In the genomic region with DNA sequence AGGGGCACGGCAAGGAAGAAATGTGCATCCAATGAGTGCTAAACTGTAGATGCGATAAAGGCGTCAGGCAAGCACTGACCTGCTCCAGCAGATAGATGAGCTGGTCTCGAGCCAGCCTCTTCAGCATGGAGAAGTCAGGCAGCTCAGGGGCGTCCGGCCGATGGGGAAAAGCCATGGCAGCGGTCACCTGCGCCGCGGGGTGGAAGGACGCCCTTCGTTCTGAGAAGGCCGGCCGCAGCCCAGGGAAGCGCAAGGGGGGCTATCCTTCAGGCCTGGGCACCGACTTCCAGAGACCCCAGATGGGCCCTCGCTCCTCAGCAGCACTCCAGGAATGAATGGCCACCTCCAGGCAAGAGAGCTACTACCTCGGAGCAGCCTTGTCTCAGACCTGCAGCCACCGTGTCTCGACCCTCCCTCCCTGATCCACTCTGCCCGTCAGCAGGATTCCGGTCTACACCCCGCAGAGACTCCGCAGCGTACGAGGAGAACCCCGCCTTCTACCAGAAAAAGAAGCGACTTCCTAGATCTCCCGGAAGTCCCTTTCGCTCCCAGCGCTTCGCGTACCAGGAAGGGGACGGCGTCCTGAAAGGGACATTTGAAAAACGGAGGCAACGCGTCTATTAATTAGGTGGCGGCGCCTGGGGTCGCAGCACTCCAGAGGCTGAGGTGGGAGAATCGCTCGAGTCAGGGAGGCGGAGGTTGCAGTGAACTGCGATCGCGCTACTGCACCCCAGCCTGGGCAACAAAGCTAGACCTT, we compare ENCODE assay signal across 8 cellular contexts. TPM values are rescaled to one million over a fixed set of nuclear protein-coding genes. Genes with fewer than 3 reads are reported as not detected.
DNase-seq lines count a peak whose midpoint lies in the region; ATAC-seq and TF ChIP-seq lines count a peak whose summit lies in the region.

A gene (minus strand): TSS at position 520 of the 757 bp plus-strand sequence. CDS start 345 bp downstream, at position 175.

- H3K4me2 ChIP-seq in Karpas-422 (ENCODE audit: low read depth, low read length, poor library complexity, severe bottlenecking): peak within 1 kb of the TSS; percentile 98

- H3K9me3 ChIP-seq in Karpas-422 (ENCODE audit: low read length): no peaks in the 10 kb centered on the region

- TF ChIP-seq CTCF in fibroblast of mammary gland (conservative IDR thresholded peaks at IDR 0.05; ENCODE audit: control insufficient read depth, insufficient read depth, low read depth, low read length): no peak

- peak within 1 kb of the TSS; percentile 80 for H2AFZ ChIP-seq in Karpas-422 (ENCODE audit: low read length)

- DNase-seq in DMS114 treated with DMSO at 0.1 percent for 48 hours (lab: John Stamatoyannopoulos, UW; ENCODE audit: unreplicated experiment) (peak; percentile 88), Karpas-422 (peak; percentile 91), RPMI7951 (ENCODE audit: low read depth) (peak; percentile 90), fibroblast of mammary gland (ENCODE audit: low read depth) (peak; percentile 84)
- DNase-seq in activated T-helper 1 cell treated with anti-CD3 and anti-CD28 coated beads, Interleukin-12 subunit alpha, Interleukin-12 subunit beta, Interleukin-2, Interleukin-4 antibody, amounts not matched to agents 30 ng/mL and 10 ng/mL and 1 ng/mL, durations not matched to agents 14 hours and 24 hours and 36 hours (ENCODE audit: low spot score): peak; percentile 73
- peak; percentile 52 to 85 (median 73) for DNase-seq in naive thymus-derived CD8-positive, alpha-beta T cell
- peak; percentile 73 for DNase-seq in stimulated activated naive B cell treated with anti-CD40 and anti-IgM and Interleukin-4, amounts not matched to agents 10 μg/mL and 1 μg/mL and 100 μg/mL, for 72 hours

- no peaks in the 10 kb centered on the region for H3K27me3 ChIP-seq in Karpas-422 (ENCODE audit: low read length)

- H3K9ac ChIP-seq in Karpas-422 (ENCODE audit: low read length): peak within 1 kb of the TSS; percentile 97

- H4K20me1 ChIP-seq in Karpas-422 (ENCODE audit: insufficient read depth, low read depth, low read length): no peaks in the 10 kb centered on the region

- peak within 1 kb of the TSS; percentile 94 for H3K27ac Mint-ChIP-seq in activated T-helper 1 cell treated with anti-CD3 and anti-CD28 coated beads, Interleukin-12 subunit alpha, Interleukin-12 subunit beta, Interleukin-2, Interleukin-4 antibody, amounts not matched to agents 30 ng/mL and 10 ng/mL and 1 ng/mL, durations not matched to agents 14 hours and 24 hours and 36 hours
- H3K27ac Mint-ChIP-seq in naive thymus-derived CD8-positive, alpha-beta T cell: peak within 1 kb of the TSS; percentile 86 to 97 (median 95)
- H3K27ac Mint-ChIP-seq in stimulated activated naive B cell treated with anti-CD40 and anti-IgM and Interleukin-4, amounts not matched to agents 10 μg/mL and 1 μg/mL and 100 μg/mL, for 72 hours: peak within 1 kb of the TSS; percentile 94

- intact Hi-C loops in activated T-helper 1 cell treated with anti-CD3 and anti-CD28 coated beads, Interleukin-12 subunit alpha, Interleukin-12 subunit beta, Interleukin-2, Interleukin-4 antibody, amounts not matched to agents 30 ng/mL and 10 ng/mL and 1 ng/mL, durations not matched to agents 14 hours and 24 hours and 36 hours (cut with micrococcal nuclease): loop anchor here (1.0 kb wide), 3 partner anchors 27 to 88 kb away; no protein-coding TSS in a partner anchor

- no peaks in the 10 kb centered on the region for H3K9me3 Mint-ChIP-seq in activated T-helper 1 cell treated with anti-CD3 and anti-CD28 coated beads, Interleukin-12 subunit alpha, Interleukin-12 subunit beta, Interleukin-2, Interleukin-4 antibody, amounts not matched to agents 30 ng/mL and 10 ng/mL and 1 ng/mL, durations not matched to agents 14 hours and 24 hours and 36 hours
- no peaks in the 10 kb centered on the region for H3K9me3 Mint-ChIP-seq in naive thymus-derived CD8-positive, alpha-beta T cell
- no peaks in the 10 kb centered on the region for H3K9me3 Mint-ChIP-seq in stimulated activated naive B cell treated with anti-CD40 and anti-IgM and Interleukin-4, amounts not matched to agents 10 μg/mL and 1 μg/mL and 100 μg/mL, for 72 hours

- peak; percentile 55 for ATAC-seq in GM21737 (IDR thresholded peaks at IDR 0.05; ENCODE audit: unreplicated experiment)
- peak; percentile 89 to 90 for ATAC-seq in naive thymus-derived CD8-positive, alpha-beta T cell
- peak; percentile 80 to 84 for ATAC-seq in stimulated activated naive B cell treated with anti-CD40 and anti-IgM and Interleukin-4, amounts not matched to agents 10 μg/mL and 1 μg/mL and 100 μg/mL, for 72 hours (replicated peaks)

- H3K4me1 Mint-ChIP-seq in activated T-helper 1 cell treated with anti-CD3 and anti-CD28 coated beads, Interleukin-12 subunit alpha, Interleukin-12 subunit beta, Interleukin-2, Interleukin-4 antibody, amounts not matched to agents 30 ng/mL and 10 ng/mL and 1 ng/mL, durations not matched to agents 14 hours and 24 hours and 36 hours (ENCODE audit: low read depth): peaks cover 40% of the 10 kb centered on the region
- H3K4me1 Mint-ChIP-seq in naive thymus-derived CD8-positive, alpha-beta T cell: peaks cover 25 to 52% (median 49%) of the 10 kb centered on the region in 4 donors
- peaks cover 24 to 40% of the 10 kb centered on the region in 2 donors for H3K4me1 Mint-ChIP-seq in stimulated activated naive B cell treated with anti-CD40 and anti-IgM and Interleukin-4, amounts not matched to agents 10 μg/mL and 1 μg/mL and 100 μg/mL, for 72 hours

- H3K9me2 ChIP-seq in Karpas-422 (replicated peaks; ENCODE audit: insufficient read depth, low read length): no peaks in the 10 kb centered on the region

- no peaks in the 10 kb centered on the region for H3K36me3 ChIP-seq in Karpas-422 (ENCODE audit: insufficient read depth, low read length)

- H3K36me3 Mint-ChIP-seq in activated T-helper 1 cell treated with anti-CD3 and anti-CD28 coated beads, Interleukin-12 subunit alpha, Interleukin-12 subunit beta, Interleukin-2, Interleukin-4 antibody, amounts not matched to agents 30 ng/mL and 10 ng/mL and 1 ng/mL, durations not matched to agents 14 hours and 24 hours and 36 hours (ENCODE audit: low read depth): peaks cover 14% of the 10 kb centered on the region
- peaks cover 0 to 14% (median 2%) of the 10 kb centered on the region in 3 donors for H3K36me3 Mint-ChIP-seq in naive thymus-derived CD8-positive, alpha-beta T cell
- H3K36me3 Mint-ChIP-seq in stimulated activated naive B cell treated with anti-CD40 and anti-IgM and Interleukin-4, amounts not matched to agents 10 μg/mL and 1 μg/mL and 100 μg/mL, for 72 hours: peaks cover 12 to 17% of the 10 kb centered on the region in 2 donors

- H3K4me3 ChIP-seq in Karpas-422 (ENCODE audit: low read length) (peak within 1 kb of the TSS; percentile 94), fibroblast of mammary gland (ENCODE audit: control insufficient read depth, low read depth, low read length) (peak within 1 kb of the TSS; percentile 82)

- H3K27me3 Mint-ChIP-seq in activated T-helper 1 cell treated with anti-CD3 and anti-CD28 coated beads, Interleukin-12 subunit alpha, Interleukin-12 subunit beta, Interleukin-2, Interleukin-4 antibody, amounts not matched to agents 30 ng/mL and 10 ng/mL and 1 ng/mL, durations not matched to agents 14 hours and 24 hours and 36 hours (ENCODE audit: insufficient read depth): no peaks in the 10 kb centered on the region
- no peaks in the 10 kb centered on the region for H3K27me3 Mint-ChIP-seq in naive thymus-derived CD8-positive, alpha-beta T cell
- H3K27me3 Mint-ChIP-seq in stimulated activated naive B cell treated with anti-CD40 and anti-IgM and Interleukin-4, amounts not matched to agents 10 μg/mL and 1 μg/mL and 100 μg/mL, for 72 hours: no peaks in the 10 kb centered on the region

- peaks cover 50% of the 10 kb centered on the region for H3K79me2 ChIP-seq in Karpas-422 (ENCODE audit: low read length)

- peaks cover 24% of the 10 kb centered on the region for H3K4me1 ChIP-seq in Karpas-422 (ENCODE audit: low read length)

- H3K27ac ChIP-seq in Karpas-422 (ENCODE audit: low read length): peak within 1 kb of the TSS; percentile 55

- H3K4me3 Mint-ChIP-seq in activated T-helper 1 cell treated with anti-CD3 and anti-CD28 coated beads, Interleukin-12 subunit alpha, Interleukin-12 subunit beta, Interleukin-2, Interleukin-4 antibody, amounts not matched to agents 30 ng/mL and 10 ng/mL and 1 ng/mL, durations not matched to agents 14 hours and 24 hours and 36 hours: peak within 1 kb of the TSS; percentile 93
- peak within 1 kb of the TSS; percentile 88 to 98 (median 96) for H3K4me3 Mint-ChIP-seq in naive thymus-derived CD8-positive, alpha-beta T cell
- peak within 1 kb of the TSS; percentile 88 to 91 for H3K4me3 Mint-ChIP-seq in stimulated activated naive B cell treated with anti-CD40 and anti-IgM and Interleukin-4, amounts not matched to agents 10 μg/mL and 1 μg/mL and 100 μg/mL, for 72 hours

- POLR2A ChIA-PET in naive thymus-derived CD8-positive, alpha-beta T cell (lab: Charles Lee): interaction anchor here (0.6 to 1.8 kb wide), 4 partner anchors 17 to 87 kb away, joined by 3 to 7 read pairs (median 4); a partner anchor contains a TSS

RNA-seq across cellular contexts. Expression of the gene that starts here (rescaled TPM):
- 5.7 and 7.5 TPM in 2 replicates for total RNA-seq in Karpas-422 (2014; rRNA removed; shearing (Covaris generic); ENCODE audit: low replicate concordance)
- 9.6 and 12.3 TPM in 2 replicates for total RNA-seq in RPMI7951 (2014; rRNA removed; shearing (Covaris generic))
- total RNA-seq in activated T-helper 1 cell treated with anti-CD3 and anti-CD28 coated beads, Interleukin-12 subunit alpha, Interleukin-12 subunit beta, Interleukin-2, Interleukin-4 antibody, amounts not matched to agents 30 ng/mL and 10 ng/mL and 1 ng/mL, durations not matched to agents 14 hours and 24 hours and 36 hours: 20.8 and 20.9 TPM in 2 replicates
- total RNA-seq in naive thymus-derived CD8-positive, alpha-beta T cell: 10 to 100 TPM; 23.6 to 27.1 TPM
- 10 to 100 TPM in 1 of 3 donors, 1 to 10 TPM in 2; 5.3 to 12.4 (median 7.7) TPM for polyA plus RNA-seq in naive thymus-derived CD8-positive, alpha-beta T cell

Comparison
In these comparisons a context has a peak if more than half of its experiments do, and no peak if none do; other contexts are left out.
1. Peak in every context shown above with its lines: DNase-seq, ATAC-seq, H3K4me3 ChIP-seq and H3K27ac ChIP-seq.